ENCODE assay signal across 1 cellular context in genomic region chr7:99126921-99127553, GRCh38.
TF ChIP-seq lines count a peak whose summit lies in the region.

No MANE protein-coding gene starts in this region.

TF ChIP-seq in K562, 482 proteins besides CTCF, POLR2A, EP300 and RAD21 (continued from another document and continues in another):
- peak in 1 of 2 experiments; percentile 60; a peak in 1 of 4 replicates for TF ChIP-seq ZNF318 (IDR thresholded peaks at IDR 0.05; ENCODE audit: borderline replicate concordance in 1 of 2, low read depth in 1 of 2)
- TF ChIP-seq MITF (IDR thresholded peaks at IDR 0.05): peak; percentile 72; the same call in 1 of the 2 replicates
- TF ChIP-seq RNF219 (CRISPR knock-in tag; IDR thresholded peaks at IDR 0.05): no peak
- no peak for TF ChIP-seq CEBPZ (IDR thresholded peaks at IDR 0.05; ENCODE audit: borderline replicate concordance, low read depth, low read length)
- no peak for TF ChIP-seq CBX2 (IDR thresholded peaks at IDR 0.05; ENCODE audit: insufficient read depth, low read length, poor library complexity, severe bottlenecking)
- peak in 1 of 2 experiments; percentile 86; a peak in 2 of 4 replicates for TF ChIP-seq KDM1A (IDR thresholded peaks at IDR 0.05)
- TF ChIP-seq PKNOX1 (IDR thresholded peaks at IDR 0.05): peak; percentile 12; the same call in 1 of the 2 replicates
- no peak for TF ChIP-seq POLR2G (IDR thresholded peaks at IDR 0.05; ENCODE audit: low read depth, low read length)
- peak in 1 of 2 experiments; percentile 55; a peak in 2 of 4 replicates for TF ChIP-seq ZNF639 (CRISPR knock-in tag; conservative IDR thresholded peaks at IDR 0.05 in 1 of 2, IDR thresholded peaks at IDR 0.05 in 1 of 2)
- no peak for TF ChIP-seq HCFC1 (IDR thresholded peaks at IDR 0.05; ENCODE audit: low read depth, low read length)
- peak; percentile 73 for TF ChIP-seq EP400 (IDR thresholded peaks at IDR 0.05)
- TF ChIP-seq BMI1 (IDR thresholded peaks at IDR 0.05; ENCODE audit: low read length): no peak
- TF ChIP-seq PRMT5 (CRISPR knock-in tag; IDR thresholded peaks at IDR 0.05): no peak
- peak; percentile 24; the same call in 1 of the 2 replicates for TF ChIP-seq RAD51 (IDR thresholded peaks at IDR 0.05; ENCODE audit: borderline replicate concordance, low read depth)
- TF ChIP-seq ZNF511 (CRISPR knock-in tag; IDR thresholded peaks at IDR 0.05): 0 out of 2 replicates have a peak, but pooled peaks have one; percentile 27
- no peak for TF ChIP-seq NR1H2 (CRISPR knock-in tag; IDR thresholded peaks at IDR 0.05)
- no peak for TF ChIP-seq MBD1 (CRISPR knock-in tag; IDR thresholded peaks at IDR 0.05)
- TF ChIP-seq MAZ (CRISPR knock-in tag; conservative IDR thresholded peaks at IDR 0.05 in 1 of 2, IDR thresholded peaks at IDR 0.05 in 1 of 2): peak in 1 of 2 experiments; percentile 64; a peak in 1 of 4 replicates
- TF ChIP-seq KDM2B (CRISPR knock-in tag; IDR thresholded peaks at IDR 0.05): no peak
- peak; percentile 61 for TF ChIP-seq RBM39 (optimal IDR thresholded peaks at IDR 0.05; ENCODE audit: low read depth, low read length)
- no peak for TF ChIP-seq KLF10 (CRISPR knock-in tag; IDR thresholded peaks at IDR 0.05)
- no peak for TF ChIP-seq BRF2 (IDR thresholded peaks at IDR 0.05; ENCODE audit: borderline replicate concordance, insufficient read depth, insufficient read length)
- peak; percentile 31 for TF ChIP-seq POLR2B (IDR thresholded peaks at IDR 0.05; ENCODE audit: low read depth, partially characterized antibody)
- 0 out of 2 replicates have a peak, but pooled peaks have one; percentile 54 for TF ChIP-seq HDAC2 (IDR thresholded peaks at IDR 0.05)
- no peak for TF ChIP-seq ARID3B (CRISPR knock-in tag; IDR thresholded peaks at IDR 0.05; ENCODE audit: borderline replicate concordance)
- TF ChIP-seq ZFX (CRISPR knock-in tag; IDR thresholded peaks at IDR 0.05): peak; percentile 67
- TF ChIP-seq ZSCAN29 (IDR thresholded peaks at IDR 0.05): no peak
